10 cellular contexts compared by ENCODE assay signal in genomic region chr2:127104881-127105655, GRCh38. TPM values are rescaled to one million over a fixed set of nuclear protein-coding genes. Genes with fewer than 3 reads are reported as not detected.
DNase-seq lines count a peak whose midpoint lies in the region; ATAC-seq and TF ChIP-seq lines count a peak whose summit lies in the region.
"Had no signal": no experiment of that assay in that cellular context is flagged by ENCODE, and none has a peak within 500 bp of the region (broad histone marks: within the 10 kb centered on the region; RNA-seq: fewer than 3 reads in every experiment).

No MANE protein-coding gene starts in this region.

- no peaks in the 10 kb centered on the region for H3K27me3 ChIP-seq in layer of hippocampus (ENCODE audit: control insufficient read depth, insufficient read depth, low read length)
- H3K27me3 ChIP-seq in suprapubic skin = no peaks in the 10 kb centered on the region

- peaks cover 4% of the 10 kb centered on the region for H3K4me1 Mint-ChIP-seq in activated CD4-positive, alpha-beta memory T cell treated with anti-CD3 and anti-CD28 coated beads for 36 hours (ENCODE audit: low read depth)
- peaks cover 7% of the 10 kb centered on the region for H3K4me1 Mint-ChIP-seq in activated CD4-positive, alpha-beta memory T cell treated with anti-CD3 and anti-CD28 coated beads, Interleukin-2, amount 10 ng/mL, durations not matched to agents 7 days and 5 days
- peaks cover 57% of the 10 kb centered on the region for H3K4me1 Mint-ChIP-seq in brain

- H3K4me3 Mint-ChIP-seq in activated CD4-positive, alpha-beta memory T cell treated with anti-CD3 and anti-CD28 coated beads for 36 hours = no peak overlapping the region
- no peak overlapping the region for H3K4me3 Mint-ChIP-seq in activated CD4-positive, alpha-beta memory T cell treated with anti-CD3 and anti-CD28 coated beads, Interleukin-2, amount 10 ng/mL, durations not matched to agents 7 days and 5 days
- H3K4me3 Mint-ChIP-seq in brain = peak overlapping the region; percentile 54 to 89 (median 83)
- H3K4me3 Mint-ChIP-seq: stimulated activated naive CD8-positive, alpha-beta T cell treated with anti-CD3 and anti-CD28 coated beads, Interleukin-15, Interleukin-2, amounts not matched to agents 100 ng/mL and 50 ng/mL, for 24 hours had no signal

- CTCF ChIA-PET in activated CD4-positive, alpha-beta memory T cell treated with anti-CD3 and anti-CD28 coated beads for 36 hours (lab: Charles Lee) = no interaction called here
- CTCF ChIA-PET in activated CD4-positive, alpha-beta memory T cell treated with anti-CD3 and anti-CD28 coated beads, Interleukin-2, amount 10 ng/mL, durations not matched to agents 7 days and 5 days (lab: Charles Lee) = no interaction called here

- TF ChIP-seq POLR2A in suprapubic skin (IDR thresholded peaks at IDR 0.05) = no peak

- 53% methylated on average over 4 of the region's 6 CpGs for WGBS in suprapubic skin

- no peak overlapping the region for H3K27ac Mint-ChIP-seq in activated CD4-positive, alpha-beta memory T cell treated with anti-CD3 and anti-CD28 coated beads for 36 hours
- H3K27ac Mint-ChIP-seq in activated CD4-positive, alpha-beta memory T cell treated with anti-CD3 and anti-CD28 coated beads, Interleukin-2, amount 10 ng/mL, durations not matched to agents 7 days and 5 days = no peak overlapping the region
- H3K27ac Mint-ChIP-seq in brain = peak overlapping the region in 4 of 5 experiments; percentile 43 to 93 (median 91)
- H3K27ac Mint-ChIP-seq: stimulated activated naive CD8-positive, alpha-beta T cell treated with anti-CD3 and anti-CD28 coated beads, Interleukin-15, Interleukin-2, amounts not matched to agents 100 ng/mL and 50 ng/mL, for 24 hours had no signal

- POLR2A ChIA-PET in activated CD4-positive, alpha-beta memory T cell treated with anti-CD3 and anti-CD28 coated beads for 36 hours (lab: Charles Lee) = no interaction called here
- POLR2A ChIA-PET in activated CD4-positive, alpha-beta memory T cell treated with anti-CD3 and anti-CD28 coated beads, Interleukin-2, amount 10 ng/mL, durations not matched to agents 7 days and 5 days (lab: Charles Lee) = interaction anchor here (2.8 kb wide), 1 partner anchor 24 kb away, joined by 26 read pairs; no protein-coding TSS in a partner anchor

- H3K9me3 ChIP-seq in suprapubic skin = no peaks in the 10 kb centered on the region

- peaks cover 10% of the 10 kb centered on the region for H3K27me3 Mint-ChIP-seq in activated CD4-positive, alpha-beta memory T cell treated with anti-CD3 and anti-CD28 coated beads for 36 hours
- peaks cover 18% of the 10 kb centered on the region for H3K27me3 Mint-ChIP-seq in activated CD4-positive, alpha-beta memory T cell treated with anti-CD3 and anti-CD28 coated beads, Interleukin-2, amount 10 ng/mL, durations not matched to agents 7 days and 5 days
- peaks cover 4% of the 10 kb centered on the region for H3K27me3 Mint-ChIP-seq in brain

- H3K4me3 ChIP-seq in suprapubic skin = peak overlapping the region; percentile 87

- ATAC-seq in GM21723 (IDR thresholded peaks at IDR 0.05; ENCODE audit: unreplicated experiment) = no peak

- H3K27ac ChIP-seq in layer of hippocampus (ENCODE audit: low read depth, low read length) (peak overlapping the region; percentile 93), suprapubic skin (peak overlapping the region; percentile 77)

- TF ChIP-seq EP300 in suprapubic skin (IDR thresholded peaks at IDR 0.05) = no peak

- no peaks in the 10 kb centered on the region for H3K36me3 ChIP-seq in suprapubic skin

- no peak for TF ChIP-seq CTCF in brain (conservative IDR thresholded peaks at IDR 0.05)
- no peak for TF ChIP-seq CTCF in suprapubic skin (IDR thresholded peaks at IDR 0.05)
- no peak for TF ChIP-seq CTCF in GM20000 (IDR thresholded peaks at IDR 0.05; ENCODE audit: extremely low read depth, missing control alignments)

- intact Hi-C loops in activated CD4-positive, alpha-beta memory T cell treated with anti-CD3 and anti-CD28 coated beads for 36 hours (cut with micrococcal nuclease) = no loop called here

- H3K36me3 Mint-ChIP-seq in activated CD4-positive, alpha-beta memory T cell treated with anti-CD3 and anti-CD28 coated beads for 36 hours = no peaks in the 10 kb centered on the region
- no peaks in the 10 kb centered on the region for H3K36me3 Mint-ChIP-seq in activated CD4-positive, alpha-beta memory T cell treated with anti-CD3 and anti-CD28 coated beads, Interleukin-2, amount 10 ng/mL, durations not matched to agents 7 days and 5 days (ENCODE audit: low read depth)
- peaks cover 4% of the 10 kb centered on the region for H3K36me3 Mint-ChIP-seq in brain

- DNase-seq in activated CD4-positive, alpha-beta memory T cell treated with anti-CD3 and anti-CD28 coated beads for 36 hours = peak; percentile 7
- DNase-seq in activated CD4-positive, alpha-beta memory T cell treated with anti-CD3 and anti-CD28 coated beads, Interleukin-2, amount 10 ng/mL, durations not matched to agents 7 days and 5 days = no peak
- peak; percentile 56 to 70 for DNase-seq in suprapubic skin (ENCODE audit: low spot score in 2 of 2)
- no peak for DNase-seq in globus pallidus (ENCODE audit: low spot score)
- no peak for DNase-seq in GM20000 (ENCODE audit: low spot score)
- DNase-seq: DND-41 had no signal

- no peaks in the 10 kb centered on the region for H3K9me3 Mint-ChIP-seq in activated CD4-positive, alpha-beta memory T cell treated with anti-CD3 and anti-CD28 coated beads for 36 hours
- H3K9me3 Mint-ChIP-seq in activated CD4-positive, alpha-beta memory T cell treated with anti-CD3 and anti-CD28 coated beads, Interleukin-2, amount 10 ng/mL, durations not matched to agents 7 days and 5 days = no peaks in the 10 kb centered on the region
- H3K9me3 Mint-ChIP-seq in brain = no peaks in the 10 kb centered on the region
- H3K9me3 Mint-ChIP-seq: stimulated activated naive CD8-positive, alpha-beta T cell treated with anti-CD3 and anti-CD28 coated beads, Interleukin-15, Interleukin-2, amounts not matched to agents 100 ng/mL and 50 ng/mL, for 24 hours had no signal

- peaks cover 37% of the 10 kb centered on the region for H3K4me1 ChIP-seq in suprapubic skin

RNA-seq across cellular contexts. Expression of gene BIN1, which starts 1.9 kb away (rescaled TPM):
- total RNA-seq in activated CD4-positive, alpha-beta memory T cell treated with anti-CD3 and anti-CD28 coated beads for 36 hours = 10 to 100 TPM; 55.4 to 58.2 TPM
- 100 to 1,000 TPM; 130 to 131 TPM for total RNA-seq in activated CD4-positive, alpha-beta memory T cell treated with anti-CD3 and anti-CD28 coated beads, Interleukin-2, amount 10 ng/mL, durations not matched to agents 7 days and 5 days
- 145 TPM for polyA plus RNA-seq in brain (ENCODE audit: insufficient read depth, low read depth, low replicate concordance)
- 10 to 100 TPM in 1 of 4 donors, 1 to 10 TPM in 3; 5.6 to 13.3 (median 8.8) TPM for total RNA-seq in suprapubic skin

Comparison
In these comparisons a context has a peak if more than half of its experiments do, and no peak if none do; other contexts are left out.
1. DNase-seq: peak in activated CD4-positive, alpha-beta memory T cell treated with anti-CD3 and anti-CD28 coated beads for 36 hours (single experiment) and suprapubic skin (2 of 2); none in activated CD4-positive, alpha-beta memory T cell treated with anti-CD3 and anti-CD28 coated beads, Interleukin-2, amount 10 ng/mL, durations not matched to agents 7 days and 5 days (single experiment), globus pallidus (single experiment) and GM20000 (single experiment).
2. H3K27ac Mint-ChIP-seq: peak in brain (4 of 5); none in activated CD4-positive, alpha-beta memory T cell treated with anti-CD3 and anti-CD28 coated beads for 36 hours (single experiment) and activated CD4-positive, alpha-beta memory T cell treated with anti-CD3 and anti-CD28 coated beads, Interleukin-2, amount 10 ng/mL, durations not matched to agents 7 days and 5 days (single experiment).
3. H3K4me3 Mint-ChIP-seq: peak in brain (5 of 5); none in activated CD4-positive, alpha-beta memory T cell treated with anti-CD3 and anti-CD28 coated beads for 36 hours (single experiment) and activated CD4-positive, alpha-beta memory T cell treated with anti-CD3 and anti-CD28 coated beads, Interleukin-2, amount 10 ng/mL, durations not matched to agents 7 days and 5 days (single experiment).